8 cellular contexts compared by ENCODE assay signal in the genomic region with DNA sequence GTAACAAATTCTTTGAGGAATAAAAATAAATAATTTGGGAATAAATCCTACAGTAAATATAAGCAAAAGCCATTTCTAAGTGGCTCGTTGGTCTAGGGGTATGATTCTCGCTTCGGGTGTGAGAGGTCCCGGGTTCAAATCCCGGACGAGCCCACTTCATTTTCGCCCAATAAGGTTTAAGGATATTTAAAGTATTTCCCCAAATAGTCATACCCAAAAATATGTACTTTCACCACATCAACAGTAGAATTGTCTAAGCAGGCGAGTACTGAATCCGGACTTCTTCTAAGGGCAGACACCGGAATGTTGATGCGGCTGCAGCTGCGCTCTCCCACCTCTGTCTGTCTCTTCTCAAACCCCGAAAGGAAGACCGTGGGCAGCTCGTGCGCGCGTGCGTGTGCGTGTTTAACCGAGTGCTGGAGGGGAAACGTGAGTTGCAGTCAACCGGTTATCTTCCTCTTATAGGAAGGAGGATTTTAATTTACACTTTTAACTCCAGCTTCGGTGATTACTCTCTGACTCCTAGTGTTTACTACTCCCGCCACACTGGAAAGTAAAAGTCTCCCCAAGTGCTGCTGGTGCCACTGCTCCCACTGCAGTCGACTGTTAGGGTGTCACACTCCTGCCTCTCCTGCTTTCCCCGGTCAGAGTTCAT.
DNase-seq lines count a peak whose midpoint lies in the region; ATAC-seq lines count a peak whose summit lies in the region.

No MANE protein-coding gene starts in this region.

- H3K4me3 ChIP-seq in CD4-positive, alpha-beta memory T cell (ENCODE audit: low read length in 2 of 2): no peak overlapping the region

- CTCF ChIA-PET in CD4-positive, alpha-beta memory T cell (lab: Charles Lee; ENCODE audit: partially characterized antibody): interaction anchor here (1.2 kb wide), 1 partner anchor 661 kb away, joined by 3 read pairs; no protein-coding TSS in a partner anchor
- CTCF ChIA-PET in activated CD4-positive, alpha-beta memory T cell treated with anti-CD3 and anti-CD28 coated beads, Interleukin-2, amount 10 ng/mL, durations not matched to agents 7 days and 5 days (lab: Charles Lee): no interaction called here

- no peaks in the 10 kb centered on the region for H3K36me3 ChIP-seq in CD4-positive, alpha-beta memory T cell (ENCODE audit: insufficient read depth, low read length)

- peaks cover 48 to 55% of the 10 kb centered on the region in 2 donors for H3K27me3 Mint-ChIP-seq in CD4-positive, alpha-beta memory T cell
- peaks cover 59% of the 10 kb centered on the region for H3K27me3 Mint-ChIP-seq in activated CD4-positive, alpha-beta memory T cell treated with anti-CD3 and anti-CD28 coated beads, Interleukin-2, amount 10 ng/mL, durations not matched to agents 7 days and 5 days

- peak overlapping the region in 7 of 8 donors; percentile 6 to 75 (median 57) for H3K4me3 Mint-ChIP-seq in CD4-positive, alpha-beta memory T cell
- H3K4me3 Mint-ChIP-seq in activated CD4-positive, alpha-beta memory T cell treated with anti-CD3 and anti-CD28 coated beads, Interleukin-2, amount 10 ng/mL, durations not matched to agents 7 days and 5 days: peak overlapping the region; percentile 63

- H3K9me3 Mint-ChIP-seq in CD4-positive, alpha-beta memory T cell: peaks cover 0 to 4% (median 0%) of the 10 kb centered on the region in 8 donors
- H3K9me3 Mint-ChIP-seq in activated CD4-positive, alpha-beta memory T cell treated with anti-CD3 and anti-CD28 coated beads, Interleukin-2, amount 10 ng/mL, durations not matched to agents 7 days and 5 days: no peaks in the 10 kb centered on the region

- no peaks in the 10 kb centered on the region for H3K36me3 Mint-ChIP-seq in CD4-positive, alpha-beta memory T cell
- peaks cover 3% of the 10 kb centered on the region for H3K36me3 Mint-ChIP-seq in activated CD4-positive, alpha-beta memory T cell treated with anti-CD3 and anti-CD28 coated beads, Interleukin-2, amount 10 ng/mL, durations not matched to agents 7 days and 5 days (ENCODE audit: low read depth)

- POLR2A ChIA-PET in CD4-positive, alpha-beta memory T cell (lab: Charles Lee; ENCODE audit: partially characterized antibody): no interaction called here
- POLR2A ChIA-PET in activated CD4-positive, alpha-beta memory T cell treated with anti-CD3 and anti-CD28 coated beads, Interleukin-2, amount 10 ng/mL, durations not matched to agents 7 days and 5 days (lab: Charles Lee): interaction anchor here (0.6 kb wide), 1 partner anchor 502 kb away, joined by 6 read pairs; no protein-coding TSS in a partner anchor

- H3K27ac Mint-ChIP-seq in CD4-positive, alpha-beta memory T cell: no peak overlapping the region
- H3K27ac Mint-ChIP-seq in activated CD4-positive, alpha-beta memory T cell treated with anti-CD3 and anti-CD28 coated beads, Interleukin-2, amount 10 ng/mL, durations not matched to agents 7 days and 5 days: no peak overlapping the region

- ATAC-seq in GM21529 (IDR thresholded peaks at IDR 0.05; ENCODE audit: unreplicated experiment) (peak; percentile 70), GM18520 (IDR thresholded peaks at IDR 0.05; ENCODE audit: unreplicated experiment) (no peak)

- no peak for DNase-seq in CD4-positive, alpha-beta memory T cell
- peak; percentile 67 for DNase-seq in NCI-H1694 (lab: John Stamatoyannopoulos, UW)
- DNase-seq in activated CD4-positive, alpha-beta memory T cell treated with anti-CD3 and anti-CD28 coated beads, Interleukin-2, amount 10 ng/mL, durations not matched to agents 7 days and 5 days: no peak
- DNase-seq in globus pallidus (ENCODE audit: low spot score): peak; percentile 11
- DNase-seq in stimulated activated CD4-positive, alpha-beta T cell treated with anti-CD3 and anti-CD28 coated beads, Interleukin-1b, Interleukin-23, amount 100 ng/mL, for 24 hours (ENCODE audit: low read depth in 4 of 4, low spot score in 1 of 4): peak in 3 of 4 experiments; percentile 13 to 30 (median 28)
- DNase-seq in DMS79 treated with DMSO at 0.1 percent for 48 hours (lab: John Stamatoyannopoulos, UW): no peak

- peaks cover 7 to 14% (median 10%) of the 10 kb centered on the region in 4 donors for H3K4me1 Mint-ChIP-seq in CD4-positive, alpha-beta memory T cell
- H3K4me1 Mint-ChIP-seq in activated CD4-positive, alpha-beta memory T cell treated with anti-CD3 and anti-CD28 coated beads, Interleukin-2, amount 10 ng/mL, durations not matched to agents 7 days and 5 days: peaks cover 14% of the 10 kb centered on the region

- no peaks in the 10 kb centered on the region for H3K9me3 ChIP-seq in CD4-positive, alpha-beta memory T cell (ENCODE audit: control insufficient read depth in 1 of 2, low read length in 2 of 2)

- peaks cover 38% of the 10 kb centered on the region for H3K27me3 ChIP-seq in CD4-positive, alpha-beta memory T cell (ENCODE audit: insufficient read depth, low read length)

- intact Hi-C loops in CD4-positive, alpha-beta memory T cell (cut with micrococcal nuclease): no loop called here

- H3K27ac ChIP-seq in CD4-positive, alpha-beta memory T cell (ENCODE audit: low read depth, low read length): no peak overlapping the region

- peaks cover 13% of the 10 kb centered on the region for H3K4me1 ChIP-seq in CD4-positive, alpha-beta memory T cell (ENCODE audit: insufficient read depth, low read length)

Comparison
In these comparisons a context has a peak if more than half of its experiments do, and no peak if none do; other contexts are left out.
1. DNase-seq: peak in NCI-H1694 (single experiment), globus pallidus (single experiment) and stimulated activated CD4-positive, alpha-beta T cell treated with anti-CD3 and anti-CD28 coated beads, Interleukin-1b, Interleukin-23, amount 100 ng/mL, for 24 hours (3 of 4); none in CD4-positive, alpha-beta memory T cell (0 of 5), activated CD4-positive, alpha-beta memory T cell treated with anti-CD3 and anti-CD28 coated beads, Interleukin-2, amount 10 ng/mL, durations not matched to agents 7 days and 5 days (single experiment) and DMS79 treated with DMSO at 0.1 percent for 48 hours (single experiment).